Comparison of ENCODE assay signal across 26 cellular contexts in the genomic region with DNA sequence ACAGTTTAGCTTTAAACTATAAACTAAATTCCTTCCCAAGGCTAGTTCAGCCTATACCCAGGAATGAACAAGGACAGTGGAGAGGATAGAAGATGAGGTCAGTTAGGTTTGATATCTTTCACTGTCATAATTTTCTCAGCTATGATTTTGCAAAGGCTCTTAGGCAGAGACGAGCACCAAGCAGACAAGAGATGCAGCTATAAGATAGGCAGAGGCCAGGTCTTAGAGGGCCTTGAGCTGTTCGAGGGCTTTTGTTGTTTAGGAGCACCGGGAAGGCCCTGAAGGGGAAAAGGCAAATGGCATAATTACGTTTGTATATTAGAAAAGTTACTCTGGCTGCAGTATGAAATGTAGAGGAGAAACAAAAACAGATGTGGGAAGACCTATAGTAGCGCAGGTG.
"Had no signal": no experiment of that assay in that cellular context is flagged by ENCODE, and none has a peak within 500 bp of the region (broad histone marks: within the 10 kb centered on the region; RNA-seq: fewer than 3 reads in every experiment).

No MANE protein-coding gene starts in this region.

- H3K27me3 Mint-ChIP-seq: naive thymus-derived CD8-positive, alpha-beta T cell; stimulated activated naive CD8-positive, alpha-beta T cell treated with anti-CD3 and anti-CD28 coated beads, Interleukin-15, Interleukin-2, amounts not matched to agents 100 ng/mL and 50 ng/mL, for 24 hours had no signal

- H3K4me3 Mint-ChIP-seq: immature natural killer cell; naive thymus-derived CD8-positive, alpha-beta T cell; nephron; neural progenitor cell; stimulated activated naive CD8-positive, alpha-beta T cell treated with anti-CD3 and anti-CD28 coated beads, Interleukin-15, Interleukin-2, amounts not matched to agents 100 ng/mL and 50 ng/mL, for 24 hours had no signal

- H3K4me2 ChIP-seq: neural progenitor cell, smooth muscle cell had no signal

- H3K27ac Mint-ChIP-seq: nephron, neural progenitor cell had no signal

- H3K79me2 ChIP-seq: parathyroid adenoma had no signal

- H2AFZ ChIP-seq: neural progenitor cell, parathyroid adenoma had no signal

- H3K9me3 ChIP-seq: left lung, lower lobe of right lung, neutrophil, psoas muscle, right atrium auricular region, right lobe of liver, suprapubic skin, thoracic aorta, tibial artery, upper lobe of right lung had no signal

- H3K4me1 ChIP-seq: left lung, lower lobe of right lung, neural progenitor cell, parathyroid adenoma, psoas muscle, right atrium auricular region, right lobe of liver, suprapubic skin, tibial artery, upper lobe of right lung had no signal

- DNase-seq: hypothalamus; immature natural killer cell; kidney; left colon; left lung; lower lobe of right lung; mammary epithelial cell; mesenchymal stem cell; naive thymus-derived CD8-positive, alpha-beta T cell; occipital lobe; psoas muscle; right lobe of liver; stimulated activated CD4-positive, alpha-beta T cell treated with anti-CD3 and anti-CD28 coated beads, Interleukin-1b, Interleukin-23, amount 100 ng/mL, for 48 hours; stimulated activated CD4-positive, alpha-beta T cell treated with anti-CD3 and anti-CD28 coated beads, Interleukin-2, amount 100 ng/mL, for 48 hours; stimulated activated naive CD4-positive, alpha-beta T cell; tibial artery; upper lobe of right lung had no signal

- H3K27ac ChIP-seq: left lung, lower lobe of right lung, neural progenitor cell, neutrophil, parathyroid adenoma, psoas muscle, right atrium auricular region, right lobe of liver, suprapubic skin, thoracic aorta, tibial artery, upper lobe of right lung had no signal

- H3K4me1 Mint-ChIP-seq: immature natural killer cell, nephron, neural progenitor cell had no signal

- ATAC-seq: left colon; left lung; lower lobe of right lung; naive thymus-derived CD8-positive, alpha-beta T cell; psoas muscle; right lobe of liver; upper lobe of right lung had no signal

- H3K27me3 ChIP-seq: left lung, neural progenitor cell, neutrophil, right atrium auricular region, right lobe of liver, suprapubic skin, tibial artery, upper lobe of right lung had no signal

- H3K9ac ChIP-seq: neural progenitor cell, parathyroid adenoma had no signal

- H3K4me3 ChIP-seq: left lung, lower lobe of right lung, neural progenitor cell, psoas muscle, right atrium auricular region, right lobe of liver, smooth muscle cell, suprapubic skin, thoracic aorta, tibial artery, upper lobe of right lung had no signal

- H3K9me3 Mint-ChIP-seq: immature natural killer cell; naive thymus-derived CD8-positive, alpha-beta T cell; nephron; neural progenitor cell; stimulated activated naive CD8-positive, alpha-beta T cell treated with anti-CD3 and anti-CD28 coated beads, Interleukin-15, Interleukin-2, amounts not matched to agents 100 ng/mL and 50 ng/mL, for 24 hours had no signal
